10 cellular contexts compared by ENCODE assay signal in the genomic region with DNA sequence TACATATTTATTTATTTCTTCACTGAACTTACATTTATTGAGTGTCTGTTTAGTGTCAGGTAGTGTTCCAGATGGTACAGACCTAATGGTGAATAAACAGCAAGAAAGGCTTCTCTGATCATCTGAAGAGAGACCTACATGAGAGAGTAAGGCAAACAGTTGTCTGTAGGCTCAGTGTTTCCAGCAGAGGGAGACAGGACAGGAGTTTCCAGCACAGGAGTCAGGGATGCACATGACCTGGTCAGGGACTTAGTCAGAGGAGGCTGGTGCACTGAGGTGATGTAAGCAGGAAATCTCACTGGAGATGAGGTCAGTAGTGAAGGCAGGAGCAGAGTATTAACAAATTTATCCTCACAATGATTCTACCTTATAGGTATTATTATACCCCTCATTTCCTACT.
DNase-seq lines count a peak whose midpoint lies in the region; ATAC-seq, FAIRE-seq and TF ChIP-seq lines count a peak whose summit lies in the region.
"Had no signal": no experiment of that assay in that cellular context is flagged by ENCODE, and none has a peak within 500 bp of the region (broad histone marks: within the 10 kb centered on the region; RNA-seq: fewer than 3 reads in every experiment).

No MANE protein-coding gene starts in this region.

- H3K9me3 Mint-ChIP-seq in osteocyte (ENCODE audit: unreplicated experiment): no peaks in the 10 kb centered on the region

- no peaks in the 10 kb centered on the region for H3K27me3 ChIP-seq in ascending aorta

- no peak overlapping the region for H3K27ac ChIP-seq in epithelial cell of prostate
- H3K27ac ChIP-seq in ascending aorta: no peak overlapping the region

- H3K27me3 Mint-ChIP-seq in osteocyte (ENCODE audit: unreplicated experiment): peaks cover 2% of the 10 kb centered on the region

- no peak overlapping the region for H3K4me3 ChIP-seq in ascending aorta

- peaks cover 9% of the 10 kb centered on the region for H3K4me1 Mint-ChIP-seq in osteocyte (ENCODE audit: unreplicated experiment)

- peak; percentile 66 for FAIRE-seq in RCC 7860 (lab: Jason Lieb, UNC)
- FAIRE-seq: endometrium had no signal

- no peaks in the 10 kb centered on the region for H3K36me3 ChIP-seq in ascending aorta

- H3K27ac Mint-ChIP-seq in osteocyte (ENCODE audit: unreplicated experiment): no peak overlapping the region

- intact Hi-C loops in ascending aorta (cut with DNase I): no loop called here

- ATAC-seq in stimulated activated naive CD8-positive, alpha-beta T cell treated with anti-CD3 and anti-CD28 coated beads, Interleukin-15, Interleukin-2, amounts not matched to agents 100 U/mL and 50 U/mL, for 24 hours: no peak
- ATAC-seq: activated T-cell treated with anti-CD3 and anti-CD28 coated beads, Interleukin-2, amount 50 U/mL, for 4 hours had no signal

- peak; percentile 71 for DNase-seq in HS-5 (ENCODE audit: low read depth)
- peak; percentile 74 for DNase-seq in RCC 7860 (ENCODE audit: low spot score)
- peak; percentile 10 for DNase-seq in epithelial cell of prostate (ENCODE audit: low read depth, low spot score)
- no peak for DNase-seq in osteocyte (ENCODE audit: extremely low spot score, unreplicated experiment)
- no peak for DNase-seq in ascending aorta (ENCODE audit: low spot score in 2 of 2)
- no peak for DNase-seq in GM13976 (ENCODE audit: low spot score)
- DNase-seq in stimulated activated naive CD8-positive, alpha-beta T cell treated with anti-CD3 and anti-CD28 coated beads, Interleukin-15, Interleukin-2, amounts not matched to agents 100 U/mL and 50 U/mL, for 24 hours: no peak
- DNase-seq: activated T-cell treated with anti-CD3 and anti-CD28 coated beads, Interleukin-2, amount 50 U/mL, for 4 hours; Right ventricle myocardium superior had no signal

- in situ Hi-C loops in GM13976 (cut with MboI; ENCODE audit: low sequenced_read_pairs, unreplicated experiment): no loop called here

- no peaks in the 10 kb centered on the region for H3K4me1 ChIP-seq in ascending aorta

- no peaks in the 10 kb centered on the region for H3K9me3 ChIP-seq in ascending aorta

- no peaks in the 10 kb centered on the region for H3K36me3 Mint-ChIP-seq in osteocyte (ENCODE audit: unreplicated experiment)

- peak; percentile 39 for TF ChIP-seq CTCF in osteocyte (IDR thresholded peaks at IDR 0.05)
- TF ChIP-seq CTCF in ascending aorta (IDR thresholded peaks at IDR 0.05): no peak
- no peak for TF ChIP-seq CTCF in GM13976 (IDR thresholded peaks at IDR 0.05; ENCODE audit: borderline replicate concordance, control extremely low read depth, extremely low read depth, insufficient read depth, missing control alignments)

- no peak overlapping the region for H3K4me3 Mint-ChIP-seq in osteocyte (ENCODE audit: unreplicated experiment)
- H3K4me3 Mint-ChIP-seq: activated T-cell treated with anti-CD3 and anti-CD28 coated beads, Interleukin-2, amount 50 U/mL, for 4 hours had no signal

Comparison
In these comparisons a context has a peak if more than half of its experiments do, and no peak if none do; other contexts are left out.
1. DNase-seq: peak in HS-5 (single experiment), RCC 7860 (single experiment) and epithelial cell of prostate (single experiment); none in osteocyte (single experiment), ascending aorta (0 of 2), GM13976 (single experiment) and stimulated activated naive CD8-positive, alpha-beta T cell treated with anti-CD3 and anti-CD28 coated beads, Interleukin-15, Interleukin-2, amounts not matched to agents 100 U/mL and 50 U/mL, for 24 hours (single experiment).